Comparison of ENCODE assay signal across 8 cellular contexts in genomic region chr12:113184900-113185179, GRCh38. TPM values are rescaled to one million over a fixed set of nuclear protein-coding genes. Genes with fewer than 3 reads are reported as not detected.
DNase-seq lines count a peak whose midpoint lies in the region; ATAC-seq and TF ChIP-seq lines count a peak whose summit lies in the region.

No MANE protein-coding gene starts in this region.

- H3K27me3 ChIP-seq in adipocyte (replicated peaks; ENCODE audit: control insufficient read depth, insufficient read depth, low read length) (no peaks in the 10 kb centered on the region), heart right ventricle (no peaks in the 10 kb centered on the region), upper lobe of left lung (no peaks in the 10 kb centered on the region)

- TF ChIP-seq POLR2A in upper lobe of left lung (IDR thresholded peaks at IDR 0.05): no peak

- WGBS in heart right ventricle, 2 donors: 0% methylated on average over 20 of the region's 20 CpGs
- WGBS in upper lobe of left lung, 2 donors: 0% methylated on average over 19 of the region's 20 CpGs; no CpG with 5 or more reads in 1 of the 2 donors

- peak overlapping the region; percentile 99 for H3K9ac ChIP-seq in adipocyte (ENCODE audit: low read length)

- TF ChIP-seq EP300 in upper lobe of left lung (IDR thresholded peaks at IDR 0.05): no peak

- H3K27ac ChIP-seq in heart right ventricle (peak overlapping the region; percentile 89 to 99 (median 96)), upper lobe of left lung (peak overlapping the region; percentile 87 to 99 (median 98))

- H3K36me3 ChIP-seq in adipocyte (ENCODE audit: control insufficient read depth, insufficient read depth, low read length, severe bottlenecking) (peaks cover 8% of the 10 kb centered on the region), heart right ventricle (peaks cover 0 to 34% (median 11%) of the 10 kb centered on the region in 9 donors), upper lobe of left lung (peaks cover 4 to 14% (median 9%) of the 10 kb centered on the region in 4 donors)

- H3K4me1 ChIP-seq in adipocyte (ENCODE audit: control insufficient read depth, insufficient read depth, low read length) (peaks cover 16% of the 10 kb centered on the region), heart right ventricle (peaks cover 3 to 37% (median 27%) of the 10 kb centered on the region in 9 donors), upper lobe of left lung (peaks cover 19 to 38% (median 25%) of the 10 kb centered on the region in 4 donors)

- H3K4me3 ChIP-seq in GM12864 (ENCODE audit: low read depth, low read length) (peak overlapping the region; percentile 75), adipocyte (ENCODE audit: low read length) (peak overlapping the region; percentile 96), heart right ventricle (peak overlapping the region; percentile 77 to 100 (median 92)), upper lobe of left lung (peak overlapping the region; percentile 90 to 100 (median 98))

- intact Hi-C loops in heart right ventricle (cut with DNase I): loop anchor here in 2 of 10 donors (2.0 to 5.0 kb wide), 2 partner anchors 37 to 38 kb away; partner anchors contain the start of gene TPCN1 (in 1 of the 2)
- intact Hi-C loops in posterior vena cava (cut with DNase I): no loop called here

- H3K9me3 ChIP-seq in adipocyte (ENCODE audit: control insufficient read depth, low read length): no peaks in the 10 kb centered on the region
- no peaks in the 10 kb centered on the region for H3K9me3 ChIP-seq in heart right ventricle
- H3K9me3 ChIP-seq in upper lobe of left lung: no peaks in the 10 kb centered on the region

- ATAC-seq in HG02588 (IDR thresholded peaks at IDR 0.05; ENCODE audit: unreplicated experiment): peak; percentile 68
- peak; percentile 90 to 96 (median 92) for ATAC-seq in heart right ventricle
- peak; percentile 92 to 96 for ATAC-seq in upper lobe of left lung (ENCODE audit: low FRiP score in 2 of 2)

- TF ChIP-seq CTCF in GM12864 (IDR thresholded peaks at IDR 0.05; ENCODE audit: low read depth, low read length, missing control alignments) (no peak), heart right ventricle (IDR thresholded peaks at IDR 0.05) (no peak), upper lobe of left lung (IDR thresholded peaks at IDR 0.05) (no peak)

- DNase-seq in GM12864 (ENCODE audit: low read depth) (peak; percentile 74), NCI-H1092 treated with DMSO at 0.1 percent for 48 hours (lab: John Stamatoyannopoulos, UW) (peak; percentile 62), SW 1271 (lab: John Stamatoyannopoulos, UW) (peak; percentile 81 to 91), adipocyte (ENCODE audit: low read depth) (peak; percentile 96), heart right ventricle (peak; percentile 88), posterior vena cava (ENCODE audit: low spot score) (peak; percentile 97), upper lobe of left lung (peak; percentile 90 to 93)

RNA-seq across cellular contexts. Expression of gene DDX54, which starts 0.4 kb away (rescaled TPM):
- 10 to 100 TPM; 33.3 to 46.5 (median 37.5) TPM for total RNA-seq in heart right ventricle
- polyA plus RNA-seq in heart right ventricle: 10 to 100 TPM; 16.5 to 52.7 TPM
- 10 to 100 TPM; 37.0 to 47.6 TPM for total RNA-seq in posterior vena cava
- total RNA-seq in upper lobe of left lung: 10 to 100 TPM; 43.3 to 81.5 (median 58.9) TPM

RNA-seq across cellular contexts. Expression of gene RITA1, which starts 0.7 kb away (rescaled TPM):
- total RNA-seq in heart right ventricle: 10 to 100 TPM; 11.9 to 20.8 (median 14.4) TPM
- polyA plus RNA-seq in heart right ventricle: 1 to 10 TPM; 8.0 to 9.9 TPM
- 1 to 10 TPM; 6.6 to 9.7 TPM for total RNA-seq in posterior vena cava
- 10 to 100 TPM; 11.5 to 25.2 (median 17.6) TPM for total RNA-seq in upper lobe of left lung

RNA-seq across cellular contexts. Expression of gene CFAP73, which starts 35.3 kb away (rescaled TPM):
- total RNA-seq in heart right ventricle (not detected), posterior vena cava (not detected), upper lobe of left lung (10 to 100 TPM in 3 of 6 donors, 1 to 10 TPM in 2, under 1 TPM in 1; 0.97 to 34.1 (median 15.4) TPM)
- polyA plus RNA-seq in heart right ventricle: under 1 TPM in 1 of 2 donors, not detected in 1; 0.10 TPM

RNA-seq across cellular contexts. Expression of gene TPCN1, which starts 36.4 kb away (rescaled TPM):
- 100 to 1,000 TPM in 8 of 10 donors, 10 to 100 TPM in 2; 81.9 to 163 (median 127) TPM for total RNA-seq in heart right ventricle
- 100 to 1,000 TPM in 1 of 2 donors, 10 to 100 TPM in 1; 16.4 to 147 TPM for polyA plus RNA-seq in heart right ventricle
- total RNA-seq in posterior vena cava: 10 to 100 TPM; 28.8 to 50.8 TPM
- 100 to 1,000 TPM in 1 of 6 donors, 10 to 100 TPM in 5; 36.6 to 193 (median 52.2) TPM for total RNA-seq in upper lobe of left lung

RNA-seq across cellular contexts. Expression of gene RASAL1, which starts 49.3 kb away (rescaled TPM):
- total RNA-seq in heart right ventricle (not detected), posterior vena cava (not detected), upper lobe of left lung (1 to 10 TPM in 1 of 6 donors, under 1 TPM in 2, not detected in 3; 0.27 to 4.2 (median 0.60) TPM)
- not detected for polyA plus RNA-seq in heart right ventricle

Comparison
In these comparisons a context has a peak if more than half of its experiments do, and no peak if none do; other contexts are left out.
1. Peak in every context shown above with its lines: DNase-seq, ATAC-seq, H3K4me3 ChIP-seq and H3K27ac ChIP-seq.